18 cellular contexts compared by ENCODE assay signal in genomic region chr12:124741211-124741610, GRCh38.
A peak's percentile ranks its signal among the peaks of the same experiment; 100 is the strongest.
DNase-seq lines count a peak whose midpoint lies in the region; ATAC-seq and TF ChIP-seq lines count a peak whose summit lies in the region.
"Had no signal": no experiment of that assay in that cellular context is flagged by ENCODE, and none has a peak within 500 bp of the region (broad histone marks: within the 10 kb centered on the region; RNA-seq: fewer than 3 reads in every experiment).

No MANE protein-coding gene starts in this region.

- H3K36me3 ChIP-seq in SJSA1 (0 out of 2 replicates have a peak, but pooled peaks cover 6% of the 10 kb centered on the region), skeletal muscle satellite cell (ENCODE audit: insufficient read depth, low read length) (no peaks in the 10 kb centered on the region), ascending aorta (no peaks in the 10 kb centered on the region)
- H3K36me3 ChIP-seq: lower lobe of right lung had no signal

- TF ChIP-seq CTCF in CD14-positive monocyte (IDR thresholded peaks at IDR 0.05) (no peak), ascending aorta (IDR thresholded peaks at IDR 0.05) (no peak)

- H3K27me3 Mint-ChIP-seq in CD14-positive monocyte (ENCODE audit: low read depth in 3 of 3): peaks cover 0 to 4% (median 2%) of the 10 kb centered on the region in 3 donors

- peak overlapping the region; percentile 49 to 88 (median 79) for H3K27ac Mint-ChIP-seq in CD14-positive monocyte
- H3K27ac Mint-ChIP-seq: effector memory CD8-positive, alpha-beta T cell; stimulated activated naive CD8-positive, alpha-beta T cell treated with anti-CD3 and anti-CD28 coated beads, Interleukin-15, Interleukin-2, amounts not matched to agents 100 ng/mL and 50 ng/mL, for 24 hours had no signal

- peaks cover 45% of the 10 kb centered on the region for H3K4me1 Mint-ChIP-seq in CD14-positive monocyte

- no peak overlapping the region for H3K9ac ChIP-seq in skeletal muscle satellite cell (ENCODE audit: low read depth, low read length)

- peaks cover 0 to 11% (median 2%) of the 10 kb centered on the region in 7 donors for H3K9me3 Mint-ChIP-seq in CD14-positive monocyte
- H3K9me3 Mint-ChIP-seq: effector memory CD8-positive, alpha-beta T cell; naive thymus-derived CD8-positive, alpha-beta T cell; stimulated activated naive CD8-positive, alpha-beta T cell treated with anti-CD3 and anti-CD28 coated beads, Interleukin-15, Interleukin-2, amounts not matched to agents 100 ng/mL and 50 ng/mL, for 24 hours had no signal

- H3K4me3 Mint-ChIP-seq in CD14-positive monocyte: peak overlapping the region; percentile 11 to 43
- H3K4me3 Mint-ChIP-seq: effector memory CD8-positive, alpha-beta T cell; naive thymus-derived CD8-positive, alpha-beta T cell; stimulated activated naive CD8-positive, alpha-beta T cell treated with anti-CD3 and anti-CD28 coated beads, Interleukin-15, Interleukin-2, amounts not matched to agents 100 ng/mL and 50 ng/mL, for 24 hours had no signal

- DNase-seq in CD14-positive monocyte (ENCODE audit: low spot score): no peak
- DNase-seq in SJSA1 (ENCODE audit: low read depth in 1 of 2, low spot score in 2 of 2): no peak
- no peak for DNase-seq in ascending aorta (ENCODE audit: low spot score in 2 of 2)
- DNase-seq in cerebellum (ENCODE audit: low spot score): no peak
- no peak for DNase-seq in NCI-H2171 (lab: John Stamatoyannopoulos, UW)
- DNase-seq: activated CD4-positive, alpha-beta T cell treated with anti-CD3 and anti-CD28 coated beads, Interleukin-2, amount 50 U/mL, for 1 hour; activated naive CD4-positive, alpha-beta T cell treated with anti-CD3 and anti-CD28 coated beads, Interleukin-2, amount 50 U/mL, for 16 hours; effector memory CD8-positive, alpha-beta T cell; GOT3; lower lobe of right lung; naive thymus-derived CD8-positive, alpha-beta T cell; NCI-H1092 treated with DMSO at 0.1 percent for 48 hours; NCI-H2107 had no signal

- H3K36me3 Mint-ChIP-seq in CD14-positive monocyte: peaks cover 0 to 3% of the 10 kb centered on the region in 2 donors
- H3K36me3 Mint-ChIP-seq: naive thymus-derived CD8-positive, alpha-beta T cell had no signal

- no peak for ATAC-seq in HG02870 (IDR thresholded peaks at IDR 0.05; ENCODE audit: unreplicated experiment)
- ATAC-seq: effector memory CD8-positive, alpha-beta T cell; naive thymus-derived CD8-positive, alpha-beta T cell had no signal

- intact Hi-C loops in CD14-positive monocyte (cut with micrococcal nuclease) (no loop called here), ascending aorta (cut with DNase I) (no loop called here)

- H3K9me3 ChIP-seq in SJSA1 (replicated peaks) (peaks cover 10% of the 10 kb centered on the region), skeletal muscle satellite cell (replicated peaks; ENCODE audit: low read length) (no peaks in the 10 kb centered on the region), ascending aorta (no peaks in the 10 kb centered on the region)
- H3K9me3 ChIP-seq: lower lobe of right lung had no signal

- H3K4me3 ChIP-seq in SJSA1: no peak overlapping the region
- H3K4me3 ChIP-seq in skeletal muscle satellite cell (ENCODE audit: low read length): no peak overlapping the region
- no peak overlapping the region for H3K4me3 ChIP-seq in ascending aorta
- H3K4me3 ChIP-seq: lower lobe of right lung had no signal

- peaks cover 66% of the 10 kb centered on the region for H3K4me1 ChIP-seq in SJSA1 (replicated peaks)
- peaks cover 21% of the 10 kb centered on the region for H3K4me1 ChIP-seq in skeletal muscle satellite cell (ENCODE audit: control insufficient read depth, insufficient read depth, low read length)
- peaks cover 4 to 5% of the 10 kb centered on the region in 2 donors for H3K4me1 ChIP-seq in ascending aorta

- H3K27ac ChIP-seq in SJSA1 (peak overlapping the region; percentile 81), layer of hippocampus (ENCODE audit: low read depth, low read length) (peak overlapping the region; percentile 22), ascending aorta (no peak overlapping the region)
- H3K27ac ChIP-seq: HL-60, lower lobe of right lung had no signal

- H3K27me3 ChIP-seq in SJSA1 (replicated peaks): no peaks in the 10 kb centered on the region
- H3K27me3 ChIP-seq in layer of hippocampus (ENCODE audit: control insufficient read depth, insufficient read depth, low read length): no peaks in the 10 kb centered on the region
- H3K27me3 ChIP-seq in skeletal muscle satellite cell (ENCODE audit: control insufficient read depth, insufficient read depth, low read length): no peaks in the 10 kb centered on the region
- H3K27me3 ChIP-seq in ascending aorta: no peaks in the 10 kb centered on the region

- H3K4me2 ChIP-seq in skeletal muscle satellite cell (ENCODE audit: low read length): peak overlapping the region; percentile 69

Comparison
In these comparisons a context has a peak if more than half of its experiments do, and no peak if none do; other contexts are left out.
1. H3K27ac ChIP-seq: peak in SJSA1 (single experiment) and layer of hippocampus (single experiment); none in ascending aorta (0 of 2).